ENCODE assay signal across 1 cellular context in genomic region chr9:23783509-23783908, GRCh38.
TF ChIP-seq lines count a peak whose summit lies in the region.

No MANE protein-coding gene starts in this region.

TF ChIP-seq in WTC11, 78 proteins besides CTCF, POLR2A, EP300 and RAD21 (continued from another document):
- TF ChIP-seq, protein P1, sequence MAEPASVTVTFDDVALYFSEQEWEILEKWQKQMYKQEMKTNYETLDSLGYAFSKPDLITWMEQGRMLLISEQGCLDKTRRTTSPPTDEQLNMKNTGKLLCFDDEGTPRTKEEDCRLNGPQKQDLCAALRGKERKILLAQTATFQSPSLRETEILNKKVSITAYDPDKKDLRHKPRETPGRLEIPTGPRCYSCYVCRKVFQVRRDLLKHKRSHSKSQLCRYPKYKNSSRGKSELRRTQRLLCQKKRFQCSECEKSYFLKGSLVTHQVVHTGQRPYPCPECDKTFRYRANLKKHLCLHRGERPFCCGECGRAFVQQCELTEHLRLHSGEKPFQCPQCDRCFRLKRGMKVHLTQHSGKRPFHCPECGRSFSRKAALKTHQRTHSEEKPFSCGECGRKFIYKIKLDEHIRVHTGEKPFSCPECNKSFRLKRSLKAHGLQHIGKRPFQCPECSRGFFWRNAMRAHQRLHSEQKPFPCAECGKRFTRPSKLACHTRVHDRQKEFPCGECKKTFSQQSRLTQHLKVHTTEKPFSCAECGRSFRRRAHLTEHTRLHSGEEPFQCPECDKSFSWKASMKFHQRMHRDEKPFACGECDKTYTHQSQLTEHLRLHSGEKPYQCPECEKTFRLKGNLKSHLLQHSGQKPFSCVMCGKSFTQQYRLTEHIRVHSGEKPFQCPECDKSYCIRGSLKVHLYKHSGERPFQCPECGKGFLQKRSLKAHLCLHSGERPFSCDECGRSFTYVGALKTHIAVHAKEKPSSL (CRISPR knock-in tag; conservative IDR thresholded peaks at IDR 0.05): no peak
- TF ChIP-seq ZNF671 (CRISPR knock-in tag; IDR thresholded peaks at IDR 0.05): no peak
- TF ChIP-seq CDX4 (CRISPR knock-in tag; IDR thresholded peaks at IDR 0.05; ENCODE audit: borderline replicate concordance): no peak
- no peak for TF ChIP-seq TEAD1 (CRISPR knock-in tag; IDR thresholded peaks at IDR 0.05)
